ENCODE assay signal across 8 cellular contexts in genomic region chr2:84865181-84865783, GRCh38. TPM values are rescaled to one million over a fixed set of nuclear protein-coding genes. Genes with fewer than 3 reads are reported as not detected.
DNase-seq lines count a peak whose midpoint lies in the region; ATAC-seq and TF ChIP-seq lines count a peak whose summit lies in the region.

No MANE protein-coding gene starts in this region.

- TF ChIP-seq CTCF in AG09319 (IDR thresholded peaks at IDR 0.05; ENCODE audit: low read depth, low read length) (peak; percentile 24; the same call in 1 of the 2 replicates), GM06990 (IDR thresholded peaks at IDR 0.05; ENCODE audit: insufficient read depth, low read length, poor library complexity, severe bottlenecking) (peak; percentile 33), WTC11 (IDR thresholded peaks at IDR 0.05) (no peak)

- POLR2A ChIA-PET in WTC11 (lab: Charles Lee): no interaction called here

- H3K27ac Mint-ChIP-seq in WTC11: no peak overlapping the region

- no peaks in the 10 kb centered on the region for H3K36me3 ChIP-seq in GM06990 (ENCODE audit: control insufficient read depth, insufficient read depth, low read length)

- H3K9me3 Mint-ChIP-seq in WTC11: peaks cover 3% of the 10 kb centered on the region; the same call in 1 of the 2 replicates

- no peaks in the 10 kb centered on the region; the same call in 1 of the 2 replicates for H3K27me3 Mint-ChIP-seq in WTC11 (ENCODE audit: low read depth)

- no peak overlapping the region for H3K4me3 ChIP-seq in GM06990 (replicated peaks; ENCODE audit: low read depth, low read length)

- H3K4me1 Mint-ChIP-seq in WTC11: peaks cover 14% of the 10 kb centered on the region

- no peaks in the 10 kb centered on the region for H3K36me3 Mint-ChIP-seq in WTC11

- ATAC-seq in HG03354 (IDR thresholded peaks at IDR 0.05; ENCODE audit: poor library complexity, severe bottlenecking, unreplicated experiment) (peak; percentile 74), left lobe of liver (peak; percentile 74), WTC11 (no peak), GM21381 (IDR thresholded peaks at IDR 0.05; ENCODE audit: unreplicated experiment) (no peak), HG03095 (IDR thresholded peaks at IDR 0.05; ENCODE audit: unreplicated experiment) (no peak)

- peaks cover 3% of the 10 kb centered on the region; the same call in 1 of the 2 replicates for H3K27me3 ChIP-seq in GM06990 (replicated peaks; ENCODE audit: control insufficient read depth, insufficient read depth, low read length)

- CTCF ChIA-PET in WTC11 (lab: Charles Lee): interaction anchor here (0.5 kb wide), 1 partner anchor 643 kb away, joined by 3 read pairs; no protein-coding TSS in a partner anchor

- H3K4me3 Mint-ChIP-seq in WTC11: no peak overlapping the region

- DNase-seq in AG09319 (ENCODE audit: extremely low read depth, low read depth) (no peak), GM06990 (ENCODE audit: extremely low read depth, insufficient read length) (no peak), SW480 (ENCODE audit: low spot score) (peak; percentile 63), left lobe of liver (ENCODE audit: low spot score) (no peak), WTC11 (ENCODE audit: low spot score) (no peak)

TF ChIP-seq in WTC11, 78 proteins besides CTCF, POLR2A, EP300 and RAD21:
- TF ChIP-seq TP53 (CRISPR knock-in tag; IDR thresholded peaks at IDR 0.05): no peak
- TF ChIP-seq, protein P1, sequence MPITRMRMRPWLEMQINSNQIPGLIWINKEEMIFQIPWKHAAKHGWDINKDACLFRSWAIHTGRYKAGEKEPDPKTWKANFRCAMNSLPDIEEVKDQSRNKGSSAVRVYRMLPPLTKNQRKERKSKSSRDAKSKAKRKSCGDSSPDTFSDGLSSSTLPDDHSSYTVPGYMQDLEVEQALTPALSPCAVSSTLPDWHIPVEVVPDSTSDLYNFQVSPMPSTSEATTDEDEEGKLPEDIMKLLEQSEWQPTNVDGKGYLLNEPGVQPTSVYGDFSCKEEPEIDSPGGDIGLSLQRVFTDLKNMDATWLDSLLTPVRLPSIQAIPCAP (CRISPR knock-in tag; IDR thresholded peaks at IDR 0.05): no peak
- TF ChIP-seq NFE2L1 (CRISPR knock-in tag; IDR thresholded peaks at IDR 0.05): no peak
- no peak for TF ChIP-seq ZNF219 (CRISPR knock-in tag; IDR thresholded peaks at IDR 0.05; ENCODE audit: borderline replicate concordance)
- no peak for TF ChIP-seq E2F1 (CRISPR knock-in tag; IDR thresholded peaks at IDR 0.05)
- no peak for TF ChIP-seq FOXP1 (CRISPR knock-in tag; IDR thresholded peaks at IDR 0.05; ENCODE audit: borderline replicate concordance)
- TF ChIP-seq SMAD4 (CRISPR knock-in tag; IDR thresholded peaks at IDR 0.05): no peak
- TF ChIP-seq E2F5 (CRISPR knock-in tag; IDR thresholded peaks at IDR 0.05): no peak
- no peak for TF ChIP-seq SMAD3 (CRISPR knock-in tag; IDR thresholded peaks at IDR 0.05; ENCODE audit: borderline replicate concordance)
- no peak for TF ChIP-seq ZNF138 (CRISPR knock-in tag; conservative IDR thresholded peaks at IDR 0.05)
- TF ChIP-seq GABPB1 (CRISPR knock-in tag; IDR thresholded peaks at IDR 0.05): no peak
- TF ChIP-seq ARID4B (CRISPR knock-in tag; IDR thresholded peaks at IDR 0.05; ENCODE audit: borderline replicate concordance): no peak
- no peak for TF ChIP-seq ZNF512 (CRISPR knock-in tag; IDR thresholded peaks at IDR 0.05; ENCODE audit: borderline replicate concordance)
- TF ChIP-seq, protein P2, sequence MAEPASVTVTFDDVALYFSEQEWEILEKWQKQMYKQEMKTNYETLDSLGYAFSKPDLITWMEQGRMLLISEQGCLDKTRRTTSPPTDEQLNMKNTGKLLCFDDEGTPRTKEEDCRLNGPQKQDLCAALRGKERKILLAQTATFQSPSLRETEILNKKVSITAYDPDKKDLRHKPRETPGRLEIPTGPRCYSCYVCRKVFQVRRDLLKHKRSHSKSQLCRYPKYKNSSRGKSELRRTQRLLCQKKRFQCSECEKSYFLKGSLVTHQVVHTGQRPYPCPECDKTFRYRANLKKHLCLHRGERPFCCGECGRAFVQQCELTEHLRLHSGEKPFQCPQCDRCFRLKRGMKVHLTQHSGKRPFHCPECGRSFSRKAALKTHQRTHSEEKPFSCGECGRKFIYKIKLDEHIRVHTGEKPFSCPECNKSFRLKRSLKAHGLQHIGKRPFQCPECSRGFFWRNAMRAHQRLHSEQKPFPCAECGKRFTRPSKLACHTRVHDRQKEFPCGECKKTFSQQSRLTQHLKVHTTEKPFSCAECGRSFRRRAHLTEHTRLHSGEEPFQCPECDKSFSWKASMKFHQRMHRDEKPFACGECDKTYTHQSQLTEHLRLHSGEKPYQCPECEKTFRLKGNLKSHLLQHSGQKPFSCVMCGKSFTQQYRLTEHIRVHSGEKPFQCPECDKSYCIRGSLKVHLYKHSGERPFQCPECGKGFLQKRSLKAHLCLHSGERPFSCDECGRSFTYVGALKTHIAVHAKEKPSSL (CRISPR knock-in tag; conservative IDR thresholded peaks at IDR 0.05): no peak
- TF ChIP-seq FOXJ3 (CRISPR knock-in tag; IDR thresholded peaks at IDR 0.05; ENCODE audit: borderline replicate concordance): no peak
- TF ChIP-seq GRHL2 (CRISPR knock-in tag; IDR thresholded peaks at IDR 0.05; ENCODE audit: insufficient replicate concordance, severe bottlenecking): no peak

RNA-seq across cellular contexts. Expression of gene TRABD2A, which starts 15.6 kb away (rescaled TPM):
- 0.68 TPM for total RNA-seq in left lobe of liver
- 7.1 to 12.1 TPM (median 7.5 TPM) in 3 replicates for total RNA-seq in WTC11 (2021)

RNA-seq across cellular contexts. Expression of gene TMSB10, which starts 40.2 kb away (rescaled TPM):
- total RNA-seq in left lobe of liver (112 TPM), WTC11 (2021) (869 to 943 TPM (median 911 TPM) in 3 replicates)

Comparison
In these comparisons a context has a peak if more than half of its experiments do, and no peak if none do; other contexts are left out.
1. ATAC-seq: peak in HG03354 (single experiment) and left lobe of liver (single experiment); none in WTC11 (single experiment), GM21381 (single experiment) and HG03095 (single experiment).